ENCODE assay signal across 12 cellular contexts in the genomic region with DNA sequence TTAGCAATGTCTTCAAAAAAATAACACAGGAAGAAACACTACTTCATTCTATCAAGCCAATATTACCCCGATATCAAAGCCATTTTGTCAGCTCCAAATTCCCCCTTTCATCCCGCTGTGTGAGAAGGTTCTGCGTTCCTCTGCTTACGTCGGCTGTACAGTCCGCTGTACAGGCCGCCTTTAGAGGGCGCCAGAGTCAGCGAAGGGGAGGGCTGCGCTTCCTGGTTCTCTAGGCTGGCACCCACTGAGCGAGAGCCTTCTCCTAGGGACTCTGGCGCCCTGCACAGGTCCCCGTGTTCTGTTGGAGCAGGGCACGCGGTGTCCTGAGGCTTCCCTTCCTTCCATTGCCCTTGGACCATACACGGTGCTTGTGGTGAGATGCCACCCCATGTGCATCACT. TPM values are rescaled to one million over a fixed set of nuclear protein-coding genes. Genes with fewer than 3 reads are reported as not detected.
DNase-seq lines count a peak whose midpoint lies in the region; TF ChIP-seq lines count a peak whose summit lies in the region.
"Had no signal": no experiment of that assay in that cellular context is flagged by ENCODE, and none has a peak within 500 bp of the region (broad histone marks: within the 10 kb centered on the region; RNA-seq: fewer than 3 reads in every experiment).

No MANE protein-coding gene starts in this region.

- H3K27ac Mint-ChIP-seq in endothelial cell (ENCODE audit: unreplicated experiment): no peak overlapping the region

- H3K36me3 Mint-ChIP-seq in endothelial cell (ENCODE audit: low read depth, unreplicated experiment): no peaks in the 10 kb centered on the region

- H3K4me3 Mint-ChIP-seq in endothelial cell (ENCODE audit: unreplicated experiment): no peak overlapping the region

- intact Hi-C loops in sigmoid colon (cut with DNase I): no loop called here
- intact Hi-C loops in posterior vena cava (cut with DNase I): no loop called here

- no peak for TF ChIP-seq POLR2A in sigmoid colon (IDR thresholded peaks at IDR 0.05)

- H3K36me3 ChIP-seq in BE2C: no peaks in the 10 kb centered on the region
- no peaks in the 10 kb centered on the region for H3K36me3 ChIP-seq in sigmoid colon
- H3K36me3 ChIP-seq: thoracic aorta had no signal

- TF ChIP-seq CTCF in BE2C (IDR thresholded peaks at IDR 0.05; ENCODE audit: low read depth, low read length) (peak; percentile 52), endothelial cell (IDR thresholded peaks at IDR 0.05; ENCODE audit: unreplicated experiment) (no peak), sigmoid colon (IDR thresholded peaks at IDR 0.05) (no peak)

- no peaks in the 10 kb centered on the region for H3K9me3 ChIP-seq in BE2C
- no peaks in the 10 kb centered on the region for H3K9me3 ChIP-seq in sigmoid colon
- H3K9me3 ChIP-seq: thoracic aorta had no signal

- no peaks in the 10 kb centered on the region for H3K9me3 Mint-ChIP-seq in endothelial cell (ENCODE audit: unreplicated experiment)

- no peak overlapping the region for H3K27ac ChIP-seq in sigmoid colon
- H3K27ac ChIP-seq: parathyroid adenoma, thoracic aorta had no signal

- no peak for TF ChIP-seq EP300 in sigmoid colon (IDR thresholded peaks at IDR 0.05)

- no peaks in the 10 kb centered on the region for H3K4me1 ChIP-seq in BE2C
- no peaks in the 10 kb centered on the region for H3K4me1 ChIP-seq in sigmoid colon
- H3K4me1 ChIP-seq: parathyroid adenoma had no signal

- 47 to 65% methylated on average over 16 of the region's 16 CpGs for WGBS in sigmoid colon, 2 donors

- H3K4me1 Mint-ChIP-seq in endothelial cell (ENCODE audit: unreplicated experiment): no peaks in the 10 kb centered on the region

- no peaks in the 10 kb centered on the region for H3K27me3 Mint-ChIP-seq in endothelial cell (ENCODE audit: unreplicated experiment)

- DNase-seq in BE2C: peak; percentile 34
- peak; percentile 0 for DNase-seq in EH (ENCODE audit: low read depth)
- peak; percentile 0 to 19 for DNase-seq in NCI-H1930 (lab: John Stamatoyannopoulos, UW)
- DNase-seq in endothelial cell (ENCODE audit: low spot score): peak; percentile 31
- no peak for DNase-seq in NK-92 (lab: John Stamatoyannopoulos, UW; ENCODE audit: unreplicated experiment)
- no peak for DNase-seq in sigmoid colon
- DNase-seq in posterior vena cava (ENCODE audit: low spot score): no peak
- DNase-seq: cortex of kidney had no signal

- no peaks in the 10 kb centered on the region for H3K27me3 ChIP-seq in BE2C
- no peaks in the 10 kb centered on the region for H3K27me3 ChIP-seq in sigmoid colon

- H3K4me3 ChIP-seq in BE2C (ENCODE audit: low read depth, low read length) (no peak overlapping the region), sigmoid colon (no peak overlapping the region)
- H3K4me3 ChIP-seq: thoracic aorta had no signal

RNA-seq across cellular contexts. Expression of gene CT45A1, which starts 25.3 kb away (rescaled TPM):
- not detected for polyA plus RNA-seq in BE2C (2012; ENCODE audit: insufficient read depth, insufficient read length, low read depth)
- total RNA-seq in endothelial cell (ENCODE audit: unreplicated experiment) (not detected), sigmoid colon (not detected), posterior vena cava (not detected)
- polyA plus RNA-seq in sigmoid colon: not detected
- total RNA-seq: glomerular endothelial cell, RPMI7951, thoracic aorta had no signal

Comparison
In these comparisons a context has a peak if more than half of its experiments do, and no peak if none do; other contexts are left out.
1. DNase-seq: peak in BE2C (single experiment), EH (single experiment), NCI-H1930 (2 of 2) and endothelial cell (single experiment); none in NK-92 (single experiment), sigmoid colon (single experiment) and posterior vena cava (single experiment).